ENCODE assay signal across 29 cellular contexts in the genomic region with DNA sequence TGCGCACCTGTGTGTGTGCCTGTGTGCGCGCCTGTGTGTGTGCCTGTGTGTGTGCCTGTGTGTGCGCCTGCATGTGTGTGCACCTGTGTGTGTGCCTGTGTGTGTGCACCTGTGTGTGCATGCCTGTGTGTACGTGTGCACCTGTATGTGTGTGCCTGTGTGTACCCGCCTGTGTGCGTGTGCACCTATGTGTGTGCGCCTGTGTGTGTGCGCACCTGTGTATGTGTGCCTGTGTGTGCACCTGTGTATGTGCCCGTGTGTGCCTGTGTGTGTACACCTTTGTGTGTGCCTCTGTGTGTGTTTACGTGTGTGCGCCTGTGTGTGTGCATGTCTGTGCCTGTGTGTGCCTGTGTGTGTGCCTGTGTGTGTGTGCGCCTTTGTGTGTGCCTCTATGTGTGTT. TPM values are rescaled to one million over a fixed set of nuclear protein-coding genes. Genes with fewer than 3 reads are reported as not detected.
"Had no signal": no experiment of that assay in that cellular context is flagged by ENCODE, and none has a peak within 500 bp of the region (broad histone marks: within the 10 kb centered on the region; RNA-seq: fewer than 3 reads in every experiment).

No MANE protein-coding gene starts in this region.

- H3K9ac ChIP-seq: KMS-11 had no signal

- H3K27ac Mint-ChIP-seq: activated CD4-positive, alpha-beta memory T cell treated with anti-CD3 and anti-CD28 coated beads, Interleukin-2, amount 10 ng/mL, durations not matched to agents 7 days and 5 days; activated CD4-positive, alpha-beta T cell treated with anti-CD3 and anti-CD28 coated beads for 36 hours; activated naive CD4-positive, alpha-beta T cell treated with anti-CD3 and anti-CD28 coated beads, Interleukin-2, amount 10 ng/mL, durations not matched to agents 7 days and 5 days; activated naive CD8-positive, alpha-beta T cell treated with anti-CD3 and anti-CD28 coated beads for 36 hours; activated T-cell treated with anti-CD3 and anti-CD28 coated beads, Interleukin-2, amount 50 U/mL, for 72 hours; activated T-helper 2 cell treated with anti-CD3 and anti-CD28 coated beads, Interferon-gamma antibody, Interleukin-2, Interleukin-4, amounts not matched to agents 10 μg/mL and 5 μg/mL and 100 μg/mL, durations not matched to agents 14 hours and 24 hours and 36 hours; T-cell had no signal

- H3K4me3 ChIP-seq: SK-N-MC had no signal

- H3K4me2 ChIP-seq: KMS-11 had no signal

- FAIRE-seq: TTC549 had no signal

- H3K27ac ChIP-seq: KMS-11, SK-N-MC had no signal

- ATAC-seq: activated CD4-positive, alpha-beta T cell treated with anti-CD3 and anti-CD28 coated beads for 36 hours; activated T-cell treated with anti-CD3 and anti-CD28 coated beads, Interleukin-2, amount 50 U/mL, for 72 hours; Panc1; Right ventricle myocardium inferior; T-cell had no signal

- H3K4me3 Mint-ChIP-seq: activated CD4-positive, alpha-beta memory T cell treated with anti-CD3 and anti-CD28 coated beads, Interleukin-2, amount 10 ng/mL, durations not matched to agents 7 days and 5 days; activated CD4-positive, alpha-beta T cell treated with anti-CD3 and anti-CD28 coated beads for 36 hours; activated naive CD4-positive, alpha-beta T cell treated with anti-CD3 and anti-CD28 coated beads, Interleukin-2, amount 10 ng/mL, durations not matched to agents 7 days and 5 days; activated naive CD8-positive, alpha-beta T cell treated with anti-CD3 and anti-CD28 coated beads for 36 hours; activated T-cell treated with anti-CD3 and anti-CD28 coated beads, Interleukin-2, amount 50 U/mL, for 72 hours; T-cell had no signal

- DNase-seq: activated CD4-positive, alpha-beta memory T cell treated with anti-CD3 and anti-CD28 coated beads, Interleukin-2, amount 10 ng/mL, durations not matched to agents 7 days and 5 days; activated CD4-positive, alpha-beta T cell treated with anti-CD3 and anti-CD28 coated beads for 36 hours; activated CD4-positive, alpha-beta T cell treated with anti-CD3 and anti-CD28 coated beads, Interleukin-2, amount 50 U/mL, for 1 hour; activated gamma-delta T cell treated with Interleukin-2 at 50 U/mL for 16 hours; activated naive CD4-positive, alpha-beta T cell treated with anti-CD3 and anti-CD28 coated beads, Interleukin-2, amount 10 ng/mL, durations not matched to agents 7 days and 5 days; activated naive CD8-positive, alpha-beta T cell treated with anti-CD3 and anti-CD28 coated beads for 36 hours; activated T-cell treated with anti-CD3 and anti-CD28 coated beads, Interleukin-2, amount 50 U/mL, for 72 hours; central memory CD4-positive, alpha-beta T cell; NCI-H1092; NCI-H1417; NCI-H2029; NCI-H2107; NCI-H345; NCI-H510A; NCI-H526 treated with DMSO at 0.1 percent for 48 hours; NCI-H82; OCI-M1; RPMI8226; T-cell; T-helper 2 cell; T1000 had no signal

- H3K27me3 Mint-ChIP-seq: activated CD4-positive, alpha-beta memory T cell treated with anti-CD3 and anti-CD28 coated beads, Interleukin-2, amount 10 ng/mL, durations not matched to agents 7 days and 5 days; T-cell had no signal

- H3K36me3 Mint-ChIP-seq: activated naive CD4-positive, alpha-beta T cell treated with anti-CD3 and anti-CD28 coated beads, Interleukin-2, amount 10 ng/mL, durations not matched to agents 7 days and 5 days; activated naive CD8-positive, alpha-beta T cell treated with anti-CD3 and anti-CD28 coated beads for 36 hours; T-cell had no signal

- H3K4me1 Mint-ChIP-seq: activated CD4-positive, alpha-beta memory T cell treated with anti-CD3 and anti-CD28 coated beads, Interleukin-2, amount 10 ng/mL, durations not matched to agents 7 days and 5 days; activated CD4-positive, alpha-beta T cell treated with anti-CD3 and anti-CD28 coated beads for 36 hours; activated naive CD4-positive, alpha-beta T cell treated with anti-CD3 and anti-CD28 coated beads, Interleukin-2, amount 10 ng/mL, durations not matched to agents 7 days and 5 days had no signal

RNA-seq across cellular contexts. Expression of a gene that starts 33.5 kb away (rescaled TPM):
- total RNA-seq: activated CD4-positive, alpha-beta memory T cell treated with anti-CD3 and anti-CD28 coated beads, Interleukin-2, amount 10 ng/mL, durations not matched to agents 7 days and 5 days; activated CD4-positive, alpha-beta T cell treated with anti-CD3 and anti-CD28 coated beads for 36 hours; activated CD8-positive, alpha-beta memory T cell treated with anti-CD3 and anti-CD28 coated beads for 36 hours; activated naive CD8-positive, alpha-beta T cell treated with anti-CD3 and anti-CD28 coated beads for 36 hours; activated T-cell treated with anti-CD3 and anti-CD28 coated beads, Interleukin-2, amount 50 U/mL, for 72 hours; activated T-helper 2 cell treated with anti-CD3 and anti-CD28 coated beads, Interferon-gamma antibody, Interleukin-2, Interleukin-4, amounts not matched to agents 10 μg/mL and 5 μg/mL and 100 μg/mL, durations not matched to agents 14 hours and 24 hours and 36 hours; MCF 10A; Right ventricle myocardium inferior; T-cell had no signal
